ENCODE assay signal across 10 cellular contexts in the genomic region with DNA sequence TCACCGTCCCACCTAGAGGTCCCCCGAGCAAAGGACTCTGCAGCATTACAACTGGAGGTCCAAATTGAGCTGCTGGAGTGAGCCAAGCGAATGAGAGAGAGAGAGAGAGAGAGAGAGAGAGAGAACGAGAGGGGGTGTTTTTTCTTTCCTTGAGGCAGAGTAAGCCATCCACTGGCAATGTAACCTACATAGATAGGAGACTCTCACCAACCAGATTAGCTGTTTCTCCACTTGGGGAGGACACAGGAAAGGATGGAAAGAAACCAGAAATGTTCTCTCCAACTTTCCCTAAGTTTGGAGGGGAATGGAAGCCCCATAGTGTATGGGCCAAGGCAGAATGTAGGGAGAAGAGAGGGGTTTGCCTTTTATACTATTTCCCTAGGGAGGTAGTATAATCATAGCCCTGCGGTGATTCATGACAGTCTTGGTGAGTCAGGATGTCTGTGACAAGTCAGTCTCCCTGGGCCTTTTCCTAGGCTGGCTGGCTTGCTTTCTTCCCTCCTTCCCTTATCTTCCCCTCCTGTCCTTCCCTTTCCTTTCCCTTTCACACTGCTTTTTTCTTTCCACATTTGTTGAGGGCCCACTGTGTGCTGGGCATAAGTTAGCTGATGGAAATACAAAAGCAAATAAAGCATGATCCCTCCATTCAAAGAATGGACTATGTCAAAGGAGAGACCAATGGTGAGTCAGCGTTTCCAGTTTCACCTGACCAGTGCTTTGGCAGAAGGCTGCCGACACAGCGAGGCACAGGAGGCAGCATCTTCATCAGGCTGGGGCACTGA. TPM values are rescaled to one million over a fixed set of nuclear protein-coding genes. Genes with fewer than 3 reads are reported as not detected.
DNase-seq lines count a peak whose midpoint lies in the region; ATAC-seq and FAIRE-seq lines count a peak whose summit lies in the region.
"Had no signal": no experiment of that assay in that cellular context is flagged by ENCODE, and none has a peak within 500 bp of the region (broad histone marks: within the 10 kb centered on the region; RNA-seq: fewer than 3 reads in every experiment).

No MANE protein-coding gene starts in this region.

- ATAC-seq in HG03469 (IDR thresholded peaks at IDR 0.05; ENCODE audit: unreplicated experiment), result no peak

- peak; percentile 55 for DNase-seq in H4 (ENCODE audit: low spot score)
- peak; percentile 66 for DNase-seq in RCC 7860 (ENCODE audit: low spot score)
- DNase-seq in epithelial cell of prostate (ENCODE audit: low read depth, low spot score), result peak; percentile 48
- peak; percentile 72 for DNase-seq in skeletal muscle cell (ENCODE audit: low read depth)
- DNase-seq in DMS79 treated with DMSO at 0.1 percent for 48 hours (lab: John Stamatoyannopoulos, UW), result no peak
- no peak for DNase-seq in activated CD4-positive, alpha-beta T cell treated with anti-CD3 and anti-CD28 coated beads, Interleukin-2, amount 10 ng/mL, durations not matched to agents 24 days and 14 days
- DNase-seq: activated CD4-positive, alpha-beta memory T cell treated with anti-CD3 and anti-CD28 coated beads, Interleukin-2, amount 10 ng/mL, durations not matched to agents 7 days and 5 days; NCI-H446 treated with DMSO at 0.1 percent for 48 hours had no signal

- no peak overlapping the region for H3K4me3 Mint-ChIP-seq in activated CD4-positive, alpha-beta T cell treated with anti-CD3 and anti-CD28 coated beads, Interleukin-2, amount 10 ng/mL, durations not matched to agents 24 days and 14 days
- H3K4me3 Mint-ChIP-seq: activated CD4-positive, alpha-beta memory T cell treated with anti-CD3 and anti-CD28 coated beads, Interleukin-2, amount 10 ng/mL, durations not matched to agents 7 days and 5 days had no signal

- peaks cover 2% of the 10 kb centered on the region for H3K4me1 Mint-ChIP-seq in activated CD4-positive, alpha-beta T cell treated with anti-CD3 and anti-CD28 coated beads, Interleukin-2, amount 10 ng/mL, durations not matched to agents 24 days and 14 days

- H3K27ac ChIP-seq in epithelial cell of prostate, result peak overlapping the region; percentile 62
- H3K27ac ChIP-seq: neutrophil had no signal

- peak; percentile 65 for FAIRE-seq in RCC 7860 (lab: Jason Lieb, UNC)

- no peak overlapping the region for H3K27ac Mint-ChIP-seq in activated CD4-positive, alpha-beta T cell treated with anti-CD3 and anti-CD28 coated beads, Interleukin-2, amount 10 ng/mL, durations not matched to agents 24 days and 14 days
- H3K27ac Mint-ChIP-seq: activated CD4-positive, alpha-beta memory T cell treated with anti-CD3 and anti-CD28 coated beads, Interleukin-2, amount 10 ng/mL, durations not matched to agents 7 days and 5 days had no signal

- no peaks in the 10 kb centered on the region for H3K9me3 Mint-ChIP-seq in activated CD4-positive, alpha-beta T cell treated with anti-CD3 and anti-CD28 coated beads, Interleukin-2, amount 10 ng/mL, durations not matched to agents 24 days and 14 days
- H3K9me3 Mint-ChIP-seq: activated CD4-positive, alpha-beta memory T cell treated with anti-CD3 and anti-CD28 coated beads, Interleukin-2, amount 10 ng/mL, durations not matched to agents 7 days and 5 days had no signal

- no peak overlapping the region for H3K4me3 ChIP-seq in skeletal muscle cell (ENCODE audit: low read depth, low read length)

- peaks cover 5% of the 10 kb centered on the region for H3K27me3 Mint-ChIP-seq in activated CD4-positive, alpha-beta T cell treated with anti-CD3 and anti-CD28 coated beads, Interleukin-2, amount 10 ng/mL, durations not matched to agents 24 days and 14 days

- H3K36me3 Mint-ChIP-seq in activated CD4-positive, alpha-beta T cell treated with anti-CD3 and anti-CD28 coated beads, Interleukin-2, amount 10 ng/mL, durations not matched to agents 24 days and 14 days (ENCODE audit: low read depth), result no peaks in the 10 kb centered on the region

- intact Hi-C loops in activated CD4-positive, alpha-beta T cell treated with anti-CD3 and anti-CD28 coated beads, Interleukin-2, amount 10 ng/mL, durations not matched to agents 24 days and 14 days (cut with micrococcal nuclease), result no loop called here

RNA-seq across cellular contexts. Expression of gene FNDC7, which starts 7.1 kb away (rescaled TPM):
- total RNA-seq in H4 (2014; rRNA removed; shearing (Covaris generic)), result not detected in 2 replicates
- not detected in 2 replicates for total RNA-seq in activated CD4-positive, alpha-beta T cell treated with anti-CD3 and anti-CD28 coated beads, Interleukin-2, amount 10 ng/mL, durations not matched to agents 24 days and 14 days

RNA-seq across cellular contexts. Expression of gene STXBP3, which starts 26.6 kb away (rescaled TPM):
- 30.9 and 38.1 TPM in 2 replicates for total RNA-seq in H4 (2014; rRNA removed; shearing (Covaris generic))
- total RNA-seq in activated CD4-positive, alpha-beta T cell treated with anti-CD3 and anti-CD28 coated beads, Interleukin-2, amount 10 ng/mL, durations not matched to agents 24 days and 14 days, result 41.1 and 48.9 TPM in 2 replicates

RNA-seq across cellular contexts. Expression of gene PRPF38B, which starts 27.7 kb away (rescaled TPM):
- 5.3 and 7.6 TPM in 2 replicates for total RNA-seq in H4 (2014; rRNA removed; shearing (Covaris generic))
- total RNA-seq in activated CD4-positive, alpha-beta T cell treated with anti-CD3 and anti-CD28 coated beads, Interleukin-2, amount 10 ng/mL, durations not matched to agents 24 days and 14 days, result 89.2 and 90.3 TPM in 2 replicates

RNA-seq across cellular contexts. Expression of gene HENMT1, which starts 59.0 kb away (rescaled TPM):
- total RNA-seq in H4 (2014; rRNA removed; shearing (Covaris generic)), result not detected in 2 replicates
- 17.5 and 17.7 TPM in 2 replicates for total RNA-seq in activated CD4-positive, alpha-beta T cell treated with anti-CD3 and anti-CD28 coated beads, Interleukin-2, amount 10 ng/mL, durations not matched to agents 24 days and 14 days

Comparison
In these comparisons a context has a peak if more than half of its experiments do, and no peak if none do; other contexts are left out.
1. DNase-seq: peak in H4 (single experiment), RCC 7860 (single experiment), epithelial cell of prostate (single experiment) and skeletal muscle cell (single experiment); none in DMS79 treated with DMSO at 0.1 percent for 48 hours (single experiment) and activated CD4-positive, alpha-beta T cell treated with anti-CD3 and anti-CD28 coated beads, Interleukin-2, amount 10 ng/mL, durations not matched to agents 24 days and 14 days (single experiment).
2. RNA of gene PRPF38B, which starts 27.7 kb away (total RNA-seq): 89.2 to 90.3 TPM in activated CD4-positive, alpha-beta T cell treated with anti-CD3 and anti-CD28 coated beads, Interleukin-2, amount 10 ng/mL, durations not matched to agents 24 days and 14 days; 5.3 to 7.6 TPM in H4; every median in the first group is over 10 times any median in the second.